26 cellular contexts compared by ENCODE assay signal in the genomic region with DNA sequence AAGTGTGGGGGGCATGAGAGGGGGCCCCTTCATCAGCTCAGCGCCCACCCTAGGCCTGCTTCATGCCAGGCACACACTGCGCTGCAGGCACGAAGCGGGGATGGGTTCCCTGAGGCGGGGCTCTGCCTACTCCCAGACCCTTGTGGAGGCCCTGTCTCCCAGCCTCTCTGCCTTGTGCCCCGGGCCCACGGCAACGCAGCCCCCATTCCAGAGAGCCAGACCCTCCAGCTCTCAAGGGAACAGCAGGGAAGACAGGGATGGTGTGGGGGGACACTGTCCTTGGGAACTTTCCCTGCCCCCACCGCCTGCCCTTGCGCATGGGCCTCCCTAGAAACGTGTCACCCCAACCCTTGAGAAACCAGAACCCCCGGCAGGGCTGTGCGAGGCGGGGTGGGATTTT.
"Had no signal": no experiment of that assay in that cellular context is flagged by ENCODE, and none has a peak within 500 bp of the region (broad histone marks: within the 10 kb centered on the region; RNA-seq: fewer than 3 reads in every experiment).

No MANE protein-coding gene starts in this region.

- H3K27me3 ChIP-seq: thyroid gland, transverse colon, upper lobe of left lung, vagina had no signal

- H3K9ac ChIP-seq: parathyroid adenoma had no signal

- H3K36me3 Mint-ChIP-seq: immature natural killer cell; natural killer cell treated with Interleukin-12 subunit alpha and Interleukin-12 subunit beta and Interleukin-15 and Interleukin-18, amount 100 ng/mL, for 72 hours had no signal

- ATAC-seq: lower lobe of right lung; naive thymus-derived CD4-positive, alpha-beta T cell; natural killer cell treated with Interleukin-12 subunit alpha and Interleukin-12 subunit beta and Interleukin-15 and Interleukin-18, amount 100 ng/mL, for 72 hours; psoas muscle; sciatic nerve; stimulated activated naive B cell treated with anti-CD40 and anti-IgM and Interleukin-4, amounts not matched to agents 10 μg/mL and 1 μg/mL and 100 μg/mL, for 72 hours had no signal

- H3K36me3 ChIP-seq: lower lobe of right lung, thyroid gland, transverse colon, upper lobe of left lung, vagina had no signal

- H3K9me3 ChIP-seq: lower lobe of right lung, psoas muscle, thyroid gland, transverse colon, upper lobe of left lung, vagina had no signal

- H2AFZ ChIP-seq: parathyroid adenoma had no signal

- H3K27ac Mint-ChIP-seq: immature natural killer cell; mesothelial cell of epicardium; naive thymus-derived CD4-positive, alpha-beta T cell; natural killer cell treated with Interleukin-12 subunit alpha and Interleukin-12 subunit beta and Interleukin-15 and Interleukin-18, amount 100 ng/mL, for 72 hours; stimulated activated naive B cell treated with anti-CD40 and anti-IgM and Interleukin-4, amounts not matched to agents 10 μg/mL and 1 μg/mL and 100 μg/mL, for 72 hours; stimulated activated naive CD8-positive, alpha-beta T cell treated with anti-CD3 and anti-CD28 coated beads, Interleukin-15, Interleukin-2, amounts not matched to agents 100 ng/mL and 50 ng/mL, for 24 hours had no signal

- H3K4me3 ChIP-seq: lower lobe of right lung, psoas muscle, skin epidermis, thyroid gland, transverse colon, upper lobe of left lung, vagina had no signal

- DNase-seq: hypothalamus; immature natural killer cell; kidney; lower lobe of right lung; mammary epithelial cell; mesendoderm; naive thymus-derived CD4-positive, alpha-beta T cell; occipital lobe; psoas muscle; stimulated activated CD4-positive, alpha-beta T cell treated with anti-CD3 and anti-CD28 coated beads, Interleukin-12 subunit alpha, Interleukin-12 subunit beta, amount 100 ng/mL, for 4 hours; stimulated activated CD4-positive, alpha-beta T cell treated with anti-CD3 and anti-CD28 coated beads, Interleukin-15, amount 100 ng/mL, for 24 hours; stimulated activated CD4-positive, alpha-beta T cell treated with anti-CD3 and anti-CD28 coated beads, Interleukin-2, amount 100 ng/mL, for 24 hours; stimulated activated CD4-positive, alpha-beta T cell treated with anti-CD3 and anti-CD28 coated beads, Interleukin-4, amount 100 ng/mL, for 1 hour; stimulated activated naive B cell treated with anti-CD40 and anti-IgM and Interleukin-4, amounts not matched to agents 10 μg/mL and 1 μg/mL and 100 μg/mL, for 72 hours; substantia nigra; thyroid gland; transverse colon had no signal

- FAIRE-seq: islet of Langerhans, kidney had no signal

- H3K9me3 Mint-ChIP-seq: immature natural killer cell; naive thymus-derived CD4-positive, alpha-beta T cell; natural killer cell treated with Interleukin-12 subunit alpha and Interleukin-12 subunit beta and Interleukin-15 and Interleukin-18, amount 100 ng/mL, for 72 hours; stimulated activated naive CD8-positive, alpha-beta T cell treated with anti-CD3 and anti-CD28 coated beads, Interleukin-15, Interleukin-2, amounts not matched to agents 100 ng/mL and 50 ng/mL, for 24 hours had no signal

- H3K27ac ChIP-seq: lower lobe of right lung, parathyroid adenoma, psoas muscle, skin epidermis, thyroid gland, transverse colon, upper lobe of left lung, vagina had no signal
